Comparison of ENCODE assay signal across 1 cellular context in the genomic region with DNA sequence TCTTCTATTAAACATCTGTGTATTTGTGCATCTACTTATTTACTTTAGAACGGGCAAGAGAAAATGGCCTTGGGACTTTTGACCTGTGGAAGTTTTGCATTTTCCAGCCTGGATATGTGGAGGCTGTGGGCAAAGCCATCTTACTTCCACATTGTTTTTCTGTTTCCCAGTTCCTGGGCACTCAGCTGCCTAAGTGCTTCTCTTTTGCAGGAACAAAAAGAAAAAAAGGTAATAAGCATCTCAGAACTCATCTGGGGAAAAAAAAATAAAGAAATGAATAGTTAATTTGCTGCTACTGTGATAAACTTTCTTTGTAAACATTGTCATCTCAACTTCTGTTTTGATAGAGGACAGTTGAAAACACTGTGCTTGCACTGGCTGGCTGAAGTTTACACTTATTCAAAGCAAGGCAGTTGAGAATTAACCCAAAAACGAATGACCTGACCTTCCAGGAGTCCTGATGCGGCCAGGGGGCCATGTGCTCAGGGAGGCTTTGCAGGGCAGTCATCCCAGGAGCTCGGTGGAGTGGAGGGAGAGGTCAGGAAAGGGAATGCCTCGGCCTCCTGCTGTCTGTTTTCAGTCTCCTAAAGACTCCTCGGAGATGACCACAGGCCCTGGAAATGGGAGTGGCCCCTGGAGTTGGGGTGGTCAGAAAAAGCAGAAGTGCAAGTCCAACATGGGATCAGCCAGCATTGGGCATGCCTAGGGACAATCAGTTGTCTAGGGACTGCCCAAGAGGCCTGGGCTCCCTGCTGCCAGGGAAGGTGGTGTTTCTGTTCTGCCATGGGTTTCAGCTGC.
TF ChIP-seq lines count a peak whose summit lies in the region.

No MANE protein-coding gene starts in this region.

TF ChIP-seq in endothelial cell of umbilical vein, 7 proteins besides CTCF, POLR2A, EP300 and RAD21:
- TF ChIP-seq JUN (IDR thresholded peaks at IDR 0.05; ENCODE audit: borderline replicate concordance, insufficient read depth, insufficient read length, low read depth) (no peak), FOS (IDR thresholded peaks at IDR 0.05; ENCODE audit: borderline replicate concordance, insufficient read depth, low read length) (no peak), GATA2 (IDR thresholded peaks at IDR 0.05; ENCODE audit: insufficient read depth, insufficient read length, low read depth, low read length) (no peak), EZH2 (IDR thresholded peaks at IDR 0.05; ENCODE audit: borderline replicate concordance, low read depth, low read length, severe bottlenecking) (no peak), POLR2AphosphoS5 (IDR thresholded peaks at IDR 0.05; ENCODE audit: insufficient read depth, low read depth, low read length) (no peak), MYC (IDR thresholded peaks at IDR 0.05; ENCODE audit: low read depth, low read length) (no peak)
- TF ChIP-seq, protein P1, sequence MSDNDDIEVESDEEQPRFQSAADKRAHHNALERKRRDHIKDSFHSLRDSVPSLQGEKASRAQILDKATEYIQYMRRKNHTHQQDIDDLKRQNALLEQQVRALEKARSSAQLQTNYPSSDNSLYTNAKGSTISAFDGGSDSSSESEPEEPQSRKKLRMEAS (IDR thresholded peaks at IDR 0.05; ENCODE audit: insufficient read depth, insufficient read length), result no peak
